1 cellular context compared by ENCODE assay signal in the genomic region with DNA sequence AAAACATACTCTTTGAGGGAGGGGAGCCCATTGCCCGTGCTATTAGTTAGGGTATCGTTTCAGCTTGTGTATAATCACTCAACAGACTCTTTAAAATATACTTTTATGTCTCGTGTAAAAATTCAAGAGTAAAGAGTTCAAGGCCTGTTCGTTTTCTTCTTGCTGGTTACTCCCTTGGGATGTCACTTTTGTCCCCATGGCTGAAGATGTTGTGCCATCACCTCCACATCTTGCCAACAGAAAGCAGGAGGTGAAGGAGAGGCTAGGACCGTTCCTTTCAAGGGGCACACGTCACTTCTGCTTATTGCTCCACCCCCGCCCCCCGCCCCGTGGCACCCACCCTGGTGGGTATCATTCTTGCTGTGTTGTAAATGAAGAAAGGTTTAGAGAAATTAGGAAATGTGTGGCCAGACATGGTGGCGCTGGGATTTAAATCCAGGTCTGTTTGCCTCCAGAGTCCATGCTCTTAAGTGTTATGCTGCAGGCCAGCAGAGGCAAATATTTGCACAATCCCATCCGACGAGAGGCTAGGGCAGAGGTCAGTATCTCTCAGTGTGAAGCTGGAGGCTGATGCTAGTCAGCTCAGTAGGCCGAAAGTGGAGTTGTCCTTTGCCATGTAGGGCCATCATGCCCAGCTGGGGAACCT.
A peak's percentile ranks its signal among the peaks of the same experiment; 100 is the strongest.
TF ChIP-seq lines count a peak whose summit lies in the region.

No MANE protein-coding gene starts in this region.

TF ChIP-seq in HepG2, 621 proteins besides CTCF, POLR2A, EP300 and RAD21 (continued from another document and continues in another):
- TF ChIP-seq AHDC1 (CRISPR knock-in tag; IDR thresholded peaks at IDR 0.05; ENCODE audit: borderline replicate concordance) (peak; percentile 69; the same call in 1 of the 2 replicates), TMF1 (CRISPR knock-in tag; IDR thresholded peaks at IDR 0.05; ENCODE audit: low read depth) (peak; percentile 12; the same call in 1 of the 2 replicates), TCF7 (IDR thresholded peaks at IDR 0.05; ENCODE audit: low read depth) (0 out of 2 replicates have a peak, but pooled peaks have one; percentile 48), ZNF331 (CRISPR knock-in tag; IDR thresholded peaks at IDR 0.05) (peak; percentile 78; the same call in 1 of the 2 replicates), BRF2 (CRISPR knock-in tag; IDR thresholded peaks at IDR 0.05) (no peak), AKAP8 (CRISPR knock-in tag; IDR thresholded peaks at IDR 0.05) (no peak), ZBTB46 (CRISPR knock-in tag; IDR thresholded peaks at IDR 0.05; ENCODE audit: borderline replicate concordance) (no peak), ZNF350 (CRISPR knock-in tag; IDR thresholded peaks at IDR 0.05; ENCODE audit: borderline replicate concordance, low read depth) (peak; percentile 43; the same call in 1 of the 2 replicates), BORCS8-MEF2B (CRISPR knock-in tag; IDR thresholded peaks at IDR 0.05) (no peak), RXRB (CRISPR knock-in tag; IDR thresholded peaks at IDR 0.05; ENCODE audit: borderline replicate concordance) (peak; percentile 86), ZSCAN5A (CRISPR knock-in tag; IDR thresholded peaks at IDR 0.05; ENCODE audit: borderline replicate concordance) (no peak), ISL2 (CRISPR knock-in tag; IDR thresholded peaks at IDR 0.05) (peak; percentile 88; the same call in 1 of the 2 replicates), MXD4 (CRISPR knock-in tag; IDR thresholded peaks at IDR 0.05) (no peak), ZNF138 (CRISPR knock-in tag; IDR thresholded peaks at IDR 0.05; ENCODE audit: low read depth) (no peak), UBTF (CRISPR knock-in tag; IDR thresholded peaks at IDR 0.05) (peak; percentile 18; the same call in 1 of the 2 replicates), AHR (CRISPR knock-in tag; IDR thresholded peaks at IDR 0.05) (no peak), HDAC1 (CRISPR knock-in tag; IDR thresholded peaks at IDR 0.05) (peak; percentile 76), FOSL2 (CRISPR knock-in tag; IDR thresholded peaks at IDR 0.05) (peak; percentile 58; the same call in 1 of the 2 replicates)
- TF ChIP-seq, protein P1, sequence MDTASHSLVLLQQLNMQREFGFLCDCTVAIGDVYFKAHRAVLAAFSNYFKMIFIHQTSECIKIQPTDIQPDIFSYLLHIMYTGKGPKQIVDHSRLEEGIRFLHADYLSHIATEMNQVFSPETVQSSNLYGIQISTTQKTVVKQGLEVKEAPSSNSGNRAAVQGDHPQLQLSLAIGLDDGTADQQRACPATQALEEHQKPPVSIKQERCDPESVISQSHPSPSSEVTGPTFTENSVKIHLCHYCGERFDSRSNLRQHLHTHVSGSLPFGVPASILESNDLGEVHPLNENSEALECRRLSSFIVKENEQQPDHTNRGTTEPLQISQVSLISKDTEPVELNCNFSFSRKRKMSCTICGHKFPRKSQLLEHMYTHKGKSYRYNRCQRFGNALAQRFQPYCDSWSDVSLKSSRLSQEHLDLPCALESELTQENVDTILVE (CRISPR knock-in tag; IDR thresholded peaks at IDR 0.05): no peak
- TF ChIP-seq, protein P2, sequence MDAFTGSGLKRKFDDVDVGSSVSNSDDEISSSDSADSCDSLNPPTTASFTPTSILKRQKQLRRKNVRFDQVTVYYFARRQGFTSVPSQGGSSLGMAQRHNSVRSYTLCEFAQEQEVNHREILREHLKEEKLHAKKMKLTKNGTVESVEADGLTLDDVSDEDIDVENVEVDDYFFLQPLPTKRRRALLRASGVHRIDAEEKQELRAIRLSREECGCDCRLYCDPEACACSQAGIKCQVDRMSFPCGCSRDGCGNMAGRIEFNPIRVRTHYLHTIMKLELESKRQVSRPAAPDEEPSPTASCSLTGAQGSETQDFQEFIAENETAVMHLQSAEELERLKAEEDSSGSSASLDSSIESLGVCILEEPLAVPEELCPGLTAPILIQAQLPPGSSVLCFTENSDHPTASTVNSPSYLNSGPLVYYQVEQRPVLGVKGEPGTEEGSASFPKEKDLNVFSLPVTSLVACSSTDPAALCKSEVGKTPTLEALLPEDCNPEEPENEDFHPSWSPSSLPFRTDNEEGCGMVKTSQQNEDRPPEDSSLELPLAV (CRISPR knock-in tag; conservative IDR thresholded peaks at IDR 0.05; ENCODE audit: low read depth): no peak
- TF ChIP-seq, protein P3, sequence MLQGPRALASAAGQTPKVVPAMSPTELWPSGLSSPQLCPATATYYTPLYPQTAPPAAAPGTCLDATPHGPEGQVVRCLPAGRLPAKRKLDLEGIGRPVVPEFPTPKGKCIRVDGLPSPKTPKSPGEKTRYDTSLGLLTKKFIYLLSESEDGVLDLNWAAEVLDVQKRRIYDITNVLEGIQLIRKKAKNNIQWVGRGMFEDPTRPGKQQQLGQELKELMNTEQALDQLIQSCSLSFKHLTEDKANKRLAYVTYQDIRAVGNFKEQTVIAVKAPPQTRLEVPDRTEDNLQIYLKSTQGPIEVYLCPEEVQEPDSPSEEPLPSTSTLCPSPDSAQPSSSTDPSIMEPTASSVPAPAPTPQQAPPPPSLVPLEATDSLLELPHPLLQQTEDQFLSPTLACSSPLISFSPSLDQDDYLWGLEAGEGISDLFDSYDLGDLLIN (CRISPR knock-in tag; IDR thresholded peaks at IDR 0.05; ENCODE audit: borderline replicate concordance): no peak
- TF ChIP-seq, protein P4, sequence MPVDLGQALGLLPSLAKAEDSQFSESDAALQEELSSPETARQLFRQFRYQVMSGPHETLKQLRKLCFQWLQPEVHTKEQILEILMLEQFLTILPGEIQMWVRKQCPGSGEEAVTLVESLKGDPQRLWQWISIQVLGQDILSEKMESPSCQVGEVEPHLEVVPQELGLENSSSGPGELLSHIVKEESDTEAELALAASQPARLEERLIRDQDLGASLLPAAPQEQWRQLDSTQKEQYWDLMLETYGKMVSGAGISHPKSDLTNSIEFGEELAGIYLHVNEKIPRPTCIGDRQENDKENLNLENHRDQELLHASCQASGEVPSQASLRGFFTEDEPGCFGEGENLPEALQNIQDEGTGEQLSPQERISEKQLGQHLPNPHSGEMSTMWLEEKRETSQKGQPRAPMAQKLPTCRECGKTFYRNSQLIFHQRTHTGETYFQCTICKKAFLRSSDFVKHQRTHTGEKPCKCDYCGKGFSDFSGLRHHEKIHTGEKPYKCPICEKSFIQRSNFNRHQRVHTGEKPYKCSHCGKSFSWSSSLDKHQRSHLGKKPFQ (CRISPR knock-in tag; IDR thresholded peaks at IDR 0.05; ENCODE audit: insufficient replicate concordance): peak; percentile 93
- TF ChIP-seq, protein P5, sequence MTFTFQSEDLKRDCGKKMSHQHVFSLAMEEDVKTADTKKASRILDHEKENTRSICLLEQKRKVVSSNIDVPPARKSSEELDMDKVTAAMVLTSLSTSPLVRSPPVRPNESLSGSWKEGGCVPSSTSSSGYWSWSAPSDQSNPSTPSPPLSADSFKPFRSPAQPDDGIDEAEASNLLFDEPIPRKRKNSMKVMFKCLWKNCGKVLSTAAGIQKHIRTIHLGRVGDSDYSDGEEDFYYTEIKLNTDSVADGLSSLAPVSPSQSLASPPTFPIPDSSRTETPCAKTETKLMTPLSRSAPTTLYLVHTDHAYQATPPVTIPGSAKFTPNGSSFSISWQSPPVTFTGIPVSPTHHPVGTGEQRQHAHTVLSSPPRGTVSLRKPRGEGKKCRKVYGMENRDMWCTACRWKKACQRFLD (CRISPR knock-in tag; IDR thresholded peaks at IDR 0.05; ENCODE audit: borderline replicate concordance): no peak
- TF ChIP-seq, protein P6, sequence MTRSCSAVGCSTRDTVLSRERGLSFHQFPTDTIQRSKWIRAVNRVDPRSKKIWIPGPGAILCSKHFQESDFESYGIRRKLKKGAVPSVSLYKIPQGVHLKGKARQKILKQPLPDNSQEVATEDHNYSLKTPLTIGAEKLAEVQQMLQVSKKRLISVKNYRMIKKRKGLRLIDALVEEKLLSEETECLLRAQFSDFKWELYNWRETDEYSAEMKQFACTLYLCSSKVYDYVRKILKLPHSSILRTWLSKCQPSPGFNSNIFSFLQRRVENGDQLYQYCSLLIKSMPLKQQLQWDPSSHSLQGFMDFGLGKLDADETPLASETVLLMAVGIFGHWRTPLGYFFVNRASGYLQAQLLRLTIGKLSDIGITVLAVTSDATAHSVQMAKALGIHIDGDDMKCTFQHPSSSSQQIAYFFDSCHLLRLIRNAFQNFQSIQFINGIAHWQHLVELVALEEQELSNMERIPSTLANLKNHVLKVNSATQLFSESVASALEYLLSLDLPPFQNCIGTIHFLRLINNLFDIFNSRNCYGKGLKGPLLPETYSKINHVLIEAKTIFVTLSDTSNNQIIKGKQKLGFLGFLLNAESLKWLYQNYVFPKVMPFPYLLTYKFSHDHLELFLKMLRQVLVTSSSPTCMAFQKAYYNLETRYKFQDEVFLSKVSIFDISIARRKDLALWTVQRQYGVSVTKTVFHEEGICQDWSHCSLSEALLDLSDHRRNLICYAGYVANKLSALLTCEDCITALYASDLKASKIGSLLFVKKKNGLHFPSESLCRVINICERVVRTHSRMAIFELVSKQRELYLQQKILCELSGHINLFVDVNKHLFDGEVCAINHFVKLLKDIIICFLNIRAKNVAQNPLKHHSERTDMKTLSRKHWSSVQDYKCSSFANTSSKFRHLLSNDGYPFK (CRISPR knock-in tag; IDR thresholded peaks at IDR 0.05; ENCODE audit: borderline replicate concordance): no peak
